Comparison of ENCODE assay signal across 11 cellular contexts in the genomic region with DNA sequence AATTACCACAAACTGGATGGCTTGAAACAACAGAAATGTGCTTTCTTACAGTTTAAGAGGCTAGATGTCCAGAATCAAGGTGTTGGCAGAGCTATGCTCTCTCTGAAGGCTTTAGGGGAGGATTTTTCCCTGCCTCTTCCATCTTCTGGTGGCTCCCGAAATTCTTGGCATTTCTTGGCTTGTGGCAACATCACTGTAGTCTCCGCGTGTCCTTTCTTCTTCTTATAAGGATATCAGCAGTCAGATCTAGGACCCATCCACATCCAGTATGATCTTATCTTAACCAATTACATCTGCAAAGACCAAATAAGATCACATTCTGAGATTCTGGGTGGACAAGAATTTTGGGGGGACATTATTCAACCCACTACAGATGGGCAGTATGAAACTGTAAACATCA.
A peak's percentile ranks its signal among the peaks of the same experiment; 100 is the strongest.
DNase-seq lines count a peak whose midpoint lies in the region; ATAC-seq and TF ChIP-seq lines count a peak whose summit lies in the region.
"Had no signal": no experiment of that assay in that cellular context is flagged by ENCODE, and none has a peak within 500 bp of the region (broad histone marks: within the 10 kb centered on the region; RNA-seq: fewer than 3 reads in every experiment).

No MANE protein-coding gene starts in this region.

- intact Hi-C loops in activated T-helper 2 cell treated with anti-CD3 and anti-CD28 coated beads, Interferon-gamma antibody, Interleukin-2, Interleukin-4, amounts not matched to agents 10 μg/mL and 5 μg/mL and 100 μg/mL, durations not matched to agents 14 hours and 24 hours and 36 hours (cut with micrococcal nuclease): no loop called here

- H3K9me3 Mint-ChIP-seq in GM23338: no peaks in the 10 kb centered on the region
- no peaks in the 10 kb centered on the region for H3K9me3 Mint-ChIP-seq in activated T-helper 2 cell treated with anti-CD3 and anti-CD28 coated beads, Interferon-gamma antibody, Interleukin-2, Interleukin-4, amounts not matched to agents 10 μg/mL and 5 μg/mL and 100 μg/mL, durations not matched to agents 14 hours and 24 hours and 36 hours
- H3K9me3 Mint-ChIP-seq: activated naive CD8-positive, alpha-beta T cell treated with anti-CD3 and anti-CD28 coated beads, Interleukin-2, amount 50 U/mL, for 24 hours; natural killer cell had no signal

- H3K4me1 ChIP-seq in GM23338 (ENCODE audit: insufficient read depth) (peaks cover 2% of the 10 kb centered on the region), gastroesophageal sphincter (peaks cover 0 to 6% (median 0%) of the 10 kb centered on the region in 3 donors)

- H3K27me3 ChIP-seq in GM23338 (ENCODE audit: insufficient read depth) (no peaks in the 10 kb centered on the region), gastroesophageal sphincter (no peaks in the 10 kb centered on the region)

- H3K4me2 ChIP-seq in GM23338: no peak overlapping the region

- 57 to 70% methylated on average over 3 of the region's 3 CpGs for WGBS in gastroesophageal sphincter (ENCODE audit: low coverage in 1 of 2), 2 donors

- H3K4me3 ChIP-seq in GM23338: no peak overlapping the region
- no peak overlapping the region for H3K4me3 ChIP-seq in gastroesophageal sphincter

- DNase-seq in GM23338 (ENCODE audit: low spot score) (peak; percentile 5), smooth muscle cell of the brain vasculature (ENCODE audit: low read depth, low spot score) (peak; percentile 17), 8988T (no peak)
- DNase-seq in stimulated activated CD4-positive, alpha-beta T cell treated with anti-CD3 and anti-CD28 coated beads, Interleukin-12 subunit alpha, Interleukin-12 subunit beta, amount 100 ng/mL, for 4 hours: no peak
- DNase-seq in activated T-helper 2 cell treated with anti-CD3 and anti-CD28 coated beads, Interferon-gamma antibody, Interleukin-2, Interleukin-4, amounts not matched to agents 10 μg/mL and 5 μg/mL and 100 μg/mL, durations not matched to agents 14 hours and 24 hours and 36 hours (ENCODE audit: low spot score): no peak
- DNase-seq: activated CD8-positive, alpha-beta memory T cell treated with anti-CD3 and anti-CD28 coated beads, Interleukin-2, amount 50 U/mL, for 4 hours; activated naive CD8-positive, alpha-beta T cell treated with anti-CD3 and anti-CD28 coated beads, Interleukin-2, amount 50 U/mL, for 24 hours; natural killer cell had no signal

- H2AFZ ChIP-seq in GM23338: no peak overlapping the region

- H3K27ac Mint-ChIP-seq in GM23338: no peak overlapping the region
- H3K27ac Mint-ChIP-seq in activated T-helper 2 cell treated with anti-CD3 and anti-CD28 coated beads, Interferon-gamma antibody, Interleukin-2, Interleukin-4, amounts not matched to agents 10 μg/mL and 5 μg/mL and 100 μg/mL, durations not matched to agents 14 hours and 24 hours and 36 hours: no peak overlapping the region
- H3K27ac Mint-ChIP-seq: activated naive CD8-positive, alpha-beta T cell treated with anti-CD3 and anti-CD28 coated beads, Interleukin-2, amount 50 U/mL, for 24 hours; natural killer cell had no signal

- TF ChIP-seq EP300 in gastroesophageal sphincter (IDR thresholded peaks at IDR 0.05): no peak

- TF ChIP-seq POLR2A in gastroesophageal sphincter (IDR thresholded peaks at IDR 0.05): no peak

- no peaks in the 10 kb centered on the region for H4K20me1 ChIP-seq in GM23338 (replicated peaks; ENCODE audit: insufficient read depth)

- TF ChIP-seq CTCF in GM23338 (conservative IDR thresholded peaks at IDR 0.05; ENCODE audit: low read depth in 2 of 2) (no peak), gastroesophageal sphincter (IDR thresholded peaks at IDR 0.05) (no peak)

- no peaks in the 10 kb centered on the region for H3K9me3 ChIP-seq in gastroesophageal sphincter

- H3K4me1 Mint-ChIP-seq in GM23338: peaks cover 10% of the 10 kb centered on the region
- no peaks in the 10 kb centered on the region for H3K4me1 Mint-ChIP-seq in activated T-helper 2 cell treated with anti-CD3 and anti-CD28 coated beads, Interferon-gamma antibody, Interleukin-2, Interleukin-4, amounts not matched to agents 10 μg/mL and 5 μg/mL and 100 μg/mL, durations not matched to agents 14 hours and 24 hours and 36 hours (ENCODE audit: low read depth)
- H3K4me1 Mint-ChIP-seq: activated naive CD8-positive, alpha-beta T cell treated with anti-CD3 and anti-CD28 coated beads, Interleukin-2, amount 50 U/mL, for 24 hours; natural killer cell had no signal

- H3K79me2 ChIP-seq in GM23338 (replicated peaks; ENCODE audit: insufficient read depth): no peaks in the 10 kb centered on the region

- H3K4me3 Mint-ChIP-seq in GM23338: no peak overlapping the region
- no peak overlapping the region for H3K4me3 Mint-ChIP-seq in activated T-helper 2 cell treated with anti-CD3 and anti-CD28 coated beads, Interferon-gamma antibody, Interleukin-2, Interleukin-4, amounts not matched to agents 10 μg/mL and 5 μg/mL and 100 μg/mL, durations not matched to agents 14 hours and 24 hours and 36 hours (ENCODE audit: low read depth)
- H3K4me3 Mint-ChIP-seq: activated naive CD8-positive, alpha-beta T cell treated with anti-CD3 and anti-CD28 coated beads, Interleukin-2, amount 50 U/mL, for 24 hours; natural killer cell had no signal

- H3F3A ChIP-seq in GM23338 (replicated peaks; ENCODE audit: low read depth): no peaks in the 10 kb centered on the region

- no peak for ATAC-seq in GM23338
- peak; percentile 20 for ATAC-seq in gastroesophageal sphincter
- no peak for ATAC-seq in HG02678 (IDR thresholded peaks at IDR 0.05; ENCODE audit: unreplicated experiment)
- ATAC-seq: activated naive CD8-positive, alpha-beta T cell treated with anti-CD3 and anti-CD28 coated beads, Interleukin-2, amount 50 U/mL, for 24 hours; natural killer cell had no signal

- H3K27ac ChIP-seq in GM23338 (ENCODE audit: low read depth) (no peak overlapping the region), angular gyrus (ENCODE audit: low read depth, low read length) (peak overlapping the region; percentile 75), gastroesophageal sphincter (peak overlapping the region in 2 of 4 donors; percentile 60 to 67)

- H3K36me3 Mint-ChIP-seq in GM23338 (ENCODE audit: low read depth): no peaks in the 10 kb centered on the region
- no peaks in the 10 kb centered on the region for H3K36me3 Mint-ChIP-seq in activated T-helper 2 cell treated with anti-CD3 and anti-CD28 coated beads, Interferon-gamma antibody, Interleukin-2, Interleukin-4, amounts not matched to agents 10 μg/mL and 5 μg/mL and 100 μg/mL, durations not matched to agents 14 hours and 24 hours and 36 hours (ENCODE audit: low read depth)
- H3K36me3 Mint-ChIP-seq: natural killer cell had no signal

- no peaks in the 10 kb centered on the region for H3K36me3 ChIP-seq in GM23338 (ENCODE audit: insufficient read depth)
- no peaks in the 10 kb centered on the region for H3K36me3 ChIP-seq in gastroesophageal sphincter

- peaks cover 4% of the 10 kb centered on the region for H3K27me3 Mint-ChIP-seq in GM23338 (ENCODE audit: insufficient read depth, low read depth, poor library complexity)
- H3K27me3 Mint-ChIP-seq in activated T-helper 2 cell treated with anti-CD3 and anti-CD28 coated beads, Interferon-gamma antibody, Interleukin-2, Interleukin-4, amounts not matched to agents 10 μg/mL and 5 μg/mL and 100 μg/mL, durations not matched to agents 14 hours and 24 hours and 36 hours (ENCODE audit: low read depth): no peaks in the 10 kb centered on the region
- H3K27me3 Mint-ChIP-seq: activated naive CD8-positive, alpha-beta T cell treated with anti-CD3 and anti-CD28 coated beads, Interleukin-2, amount 50 U/mL, for 24 hours had no signal

- H3K9me2 ChIP-seq in GM23338 (ENCODE audit: insufficient read depth): peaks cover 10% of the 10 kb centered on the region; the same call in 1 of the 2 replicates

TF ChIP-seq in GM23338, 12 proteins besides CTCF, POLR2A, EP300 and RAD21 (continues in another document):
- TF ChIP-seq ZNF114 (CRISPR knock-in tag; IDR thresholded peaks at IDR 0.05) (no peak), EZH2 (IDR thresholded peaks at IDR 0.05; ENCODE audit: low read depth, unreplicated experiment) (no peak), POLR2AphosphoS5 (IDR thresholded peaks at IDR 0.05; ENCODE audit: low read depth) (no peak), STAT1 (IDR thresholded peaks at IDR 0.05; ENCODE audit: unreplicated experiment) (no peak), CREB1 (CRISPR knock-in tag; IDR thresholded peaks at IDR 0.05; ENCODE audit: low read depth) (no peak), NANOG (IDR thresholded peaks at IDR 0.05; ENCODE audit: borderline replicate concordance) (no peak), EZH2phosphoT487 (IDR thresholded peaks at IDR 0.05; ENCODE audit: unreplicated experiment) (no peak)
- TF ChIP-seq, protein P1, sequence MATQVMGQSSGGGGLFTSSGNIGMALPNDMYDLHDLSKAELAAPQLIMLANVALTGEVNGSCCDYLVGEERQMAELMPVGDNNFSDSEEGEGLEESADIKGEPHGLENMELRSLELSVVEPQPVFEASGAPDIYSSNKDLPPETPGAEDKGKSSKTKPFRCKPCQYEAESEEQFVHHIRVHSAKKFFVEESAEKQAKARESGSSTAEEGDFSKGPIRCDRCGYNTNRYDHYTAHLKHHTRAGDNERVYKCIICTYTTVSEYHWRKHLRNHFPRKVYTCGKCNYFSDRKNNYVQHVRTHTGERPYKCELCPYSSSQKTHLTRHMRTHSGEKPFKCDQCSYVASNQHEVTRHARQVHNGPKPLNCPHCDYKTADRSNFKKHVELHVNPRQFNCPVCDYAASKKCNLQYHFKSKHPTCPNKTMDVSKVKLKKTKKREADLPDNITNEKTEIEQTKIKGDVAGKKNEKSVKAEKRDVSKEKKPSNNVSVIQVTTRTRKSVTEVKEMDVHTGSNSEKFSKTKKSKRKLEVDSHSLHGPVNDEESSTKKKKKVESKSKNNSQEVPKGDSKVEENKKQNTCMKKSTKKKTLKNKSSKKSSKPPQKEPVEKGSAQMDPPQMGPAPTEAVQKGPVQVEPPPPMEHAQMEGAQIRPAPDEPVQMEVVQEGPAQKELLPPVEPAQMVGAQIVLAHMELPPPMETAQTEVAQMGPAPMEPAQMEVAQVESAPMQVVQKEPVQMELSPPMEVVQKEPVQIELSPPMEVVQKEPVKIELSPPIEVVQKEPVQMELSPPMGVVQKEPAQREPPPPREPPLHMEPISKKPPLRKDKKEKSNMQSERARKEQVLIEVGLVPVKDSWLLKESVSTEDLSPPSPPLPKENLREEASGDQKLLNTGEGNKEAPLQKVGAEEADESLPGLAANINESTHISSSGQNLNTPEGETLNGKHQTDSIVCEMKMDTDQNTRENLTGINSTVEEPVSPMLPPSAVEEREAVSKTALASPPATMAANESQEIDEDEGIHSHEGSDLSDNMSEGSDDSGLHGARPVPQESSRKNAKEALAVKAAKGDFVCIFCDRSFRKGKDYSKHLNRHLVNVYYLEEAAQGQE (IDR thresholded peaks at IDR 0.05; ENCODE audit: unreplicated experiment): no peak

Comparison
In these comparisons a context has a peak if more than half of its experiments do, and no peak if none do; other contexts are left out.
1. DNase-seq: peak in GM23338 (single experiment) and smooth muscle cell of the brain vasculature (single experiment); none in 8988T (single experiment), stimulated activated CD4-positive, alpha-beta T cell treated with anti-CD3 and anti-CD28 coated beads, Interleukin-12 subunit alpha, Interleukin-12 subunit beta, amount 100 ng/mL, for 4 hours (single experiment) and activated T-helper 2 cell treated with anti-CD3 and anti-CD28 coated beads, Interferon-gamma antibody, Interleukin-2, Interleukin-4, amounts not matched to agents 10 μg/mL and 5 μg/mL and 100 μg/mL, durations not matched to agents 14 hours and 24 hours and 36 hours (single experiment).